Comparison of ENCODE assay signal across 19 cellular contexts in the genomic region with DNA sequence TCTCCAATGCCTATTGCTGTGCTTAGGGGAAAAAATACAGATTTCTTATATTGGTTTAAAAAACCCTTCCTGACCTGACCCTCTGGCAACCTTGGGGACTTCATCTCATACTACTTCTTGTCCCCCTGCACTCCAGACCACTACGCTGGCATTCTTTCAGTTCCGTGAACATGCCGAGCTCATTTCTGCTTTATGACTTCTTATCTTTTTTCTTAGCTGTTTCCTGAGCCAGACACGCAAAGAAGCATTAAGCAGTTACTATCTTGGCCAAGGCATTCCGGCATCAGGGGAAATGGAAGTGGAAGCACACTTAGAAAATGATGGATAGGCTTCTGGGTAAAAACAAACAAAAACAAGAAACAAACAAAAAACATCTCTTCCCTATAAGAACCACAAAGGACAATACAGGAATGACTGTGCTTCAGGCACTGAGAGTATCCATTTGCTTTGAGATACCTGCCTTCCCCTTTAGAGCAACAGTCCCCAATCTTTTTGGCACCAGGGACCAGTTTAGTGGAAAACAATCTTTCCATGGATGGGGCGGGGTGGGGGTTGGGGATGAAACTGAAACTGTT. TPM values are rescaled to one million over a fixed set of nuclear protein-coding genes. Genes with fewer than 3 reads are reported as not detected.
A peak's percentile ranks its signal among the peaks of the same experiment; 100 is the strongest.
DNase-seq lines count a peak whose midpoint lies in the region; ATAC-seq and TF ChIP-seq lines count a peak whose summit lies in the region.
"Had no signal": no experiment of that assay in that cellular context is flagged by ENCODE, and none has a peak within 500 bp of the region (broad histone marks: within the 10 kb centered on the region; RNA-seq: fewer than 3 reads in every experiment).

No MANE protein-coding gene starts in this region.

- H2AFZ ChIP-seq in mesenchymal stem cell (ENCODE audit: low read depth, low read length), result no peak overlapping the region

- H3K4me3 ChIP-seq in mesenchymal stem cell (ENCODE audit: insufficient read depth in 1 of 2, low read depth in 1 of 2, low read length in 2 of 2) (no peak overlapping the region), H7 (ENCODE audit: insufficient read depth, low read depth, low read length) (no peak overlapping the region)
- H3K4me3 ChIP-seq: K562, right atrium auricular region, suprapubic skin had no signal

- H4K8ac ChIP-seq in mesenchymal stem cell (ENCODE audit: low read length), result no peak overlapping the region

- no peaks in the 10 kb centered on the region for H3K9me3 Mint-ChIP-seq in activated naive CD8-positive, alpha-beta T cell treated with anti-CD3 and anti-CD28 coated beads, Interleukin-2, amount 50 U/mL, for 24 hours
- H3K9me3 Mint-ChIP-seq: WTC11 had no signal

- H3K14ac ChIP-seq in mesenchymal stem cell (ENCODE audit: low read length in 2 of 2), result no peak overlapping the region

- H3K4me1 ChIP-seq in mesenchymal stem cell (ENCODE audit: control insufficient read depth, insufficient read depth, low read depth, low read length), result no peaks in the 10 kb centered on the region

- H3K9ac ChIP-seq in mesenchymal stem cell (ENCODE audit: low read length), result peak overlapping the region; percentile 44

- no peak overlapping the region for H2BK120ac ChIP-seq in mesenchymal stem cell (ENCODE audit: low read depth, low read length)

- H2BK15ac ChIP-seq in mesenchymal stem cell (ENCODE audit: low read depth, poor library complexity, severe bottlenecking), result no peak overlapping the region

- H3K23ac ChIP-seq in mesenchymal stem cell (ENCODE audit: low read length in 2 of 2), result no peak overlapping the region

- peaks cover 5% of the 10 kb centered on the region for H3K79me1 ChIP-seq in mesenchymal stem cell (replicated peaks; ENCODE audit: low read length, poor library complexity, severe bottlenecking)

- H4K91ac ChIP-seq in mesenchymal stem cell (ENCODE audit: low read length), result no peak overlapping the region

- ATAC-seq in activated naive CD8-positive, alpha-beta T cell treated with anti-CD3 and anti-CD28 coated beads, Interleukin-2, amount 50 U/mL, for 24 hours, result no peak
- ATAC-seq in GM18870 (IDR thresholded peaks at IDR 0.05; ENCODE audit: unreplicated experiment) (no peak), T-helper 17 cell (no peak)
- ATAC-seq: K562, WTC11 had no signal

- no peak overlapping the region for H2BK5ac ChIP-seq in mesenchymal stem cell (ENCODE audit: low read depth, low read length, poor library complexity, severe bottlenecking)

- peak overlapping the region; percentile 40 for H3K27ac Mint-ChIP-seq in activated naive CD8-positive, alpha-beta T cell treated with anti-CD3 and anti-CD28 coated beads, Interleukin-2, amount 50 U/mL, for 24 hours
- H3K27ac Mint-ChIP-seq in T-helper 17 cell, result no peak overlapping the region
- H3K27ac Mint-ChIP-seq: WTC11 had no signal

- peaks cover 2% of the 10 kb centered on the region for H3K27me3 Mint-ChIP-seq in activated naive CD8-positive, alpha-beta T cell treated with anti-CD3 and anti-CD28 coated beads, Interleukin-2, amount 50 U/mL, for 24 hours
- H3K27me3 Mint-ChIP-seq in T-helper 17 cell, result peaks cover 7% of the 10 kb centered on the region

- no peaks in the 10 kb centered on the region for H3K9me3 ChIP-seq in mesenchymal stem cell (ENCODE audit: control insufficient read depth, low read length)
- H3K9me3 ChIP-seq in T-helper 17 cell (ENCODE audit: control insufficient read depth, low read length, poor library complexity, severe bottlenecking), result no peaks in the 10 kb centered on the region
- H3K9me3 ChIP-seq: neutrophil, right atrium auricular region, suprapubic skin had no signal

- H3K36me3 Mint-ChIP-seq in activated naive CD8-positive, alpha-beta T cell treated with anti-CD3 and anti-CD28 coated beads, Interleukin-2, amount 50 U/mL, for 24 hours (ENCODE audit: low read depth), result no peaks in the 10 kb centered on the region
- H3K36me3 Mint-ChIP-seq in T-helper 17 cell (ENCODE audit: low read depth), result no peaks in the 10 kb centered on the region
- H3K36me3 Mint-ChIP-seq: WTC11 had no signal

- WGBS in mesenchymal stem cell, result 33% methylated on average over 6 of the region's 6 CpGs

- no peak overlapping the region for H2BK12ac ChIP-seq in mesenchymal stem cell (ENCODE audit: low read length in 2 of 2)

- H3K4me2 ChIP-seq in mesenchymal stem cell (ENCODE audit: low read length, poor library complexity, severe bottlenecking), result no peak overlapping the region

- no peak overlapping the region for H3K18ac ChIP-seq in mesenchymal stem cell (ENCODE audit: low read depth in 1 of 2, low read length in 2 of 2)

- TF ChIP-seq CTCF in GM13976 (IDR thresholded peaks at IDR 0.05; ENCODE audit: borderline replicate concordance, control extremely low read depth, extremely low read depth, insufficient read depth, missing control alignments), result no peak

- H3K4me1 Mint-ChIP-seq in activated naive CD8-positive, alpha-beta T cell treated with anti-CD3 and anti-CD28 coated beads, Interleukin-2, amount 50 U/mL, for 24 hours, result peaks cover 36% of the 10 kb centered on the region
- H3K4me1 Mint-ChIP-seq in T-helper 17 cell, result peaks cover 5% of the 10 kb centered on the region

- no peak overlapping the region for H2AK5ac ChIP-seq in mesenchymal stem cell (ENCODE audit: low read length, severe bottlenecking)

- in situ Hi-C loops in KBM-7 (cut with MboI; ENCODE audit: low pct_unique_long_range_greater_than_20kb, low sequenced_read_pairs), result no loop called here
- in situ Hi-C loops in GM13976 (cut with MboI; ENCODE audit: low sequenced_read_pairs, unreplicated experiment), result no loop called here

- H3K36me3 ChIP-seq in mesenchymal stem cell (ENCODE audit: control insufficient read depth in 1 of 2, insufficient read depth in 2 of 2, low read depth in 1 of 2, low read length in 2 of 2), result no peaks in the 10 kb centered on the region
- H3K36me3 ChIP-seq in H7 (replicated peaks; ENCODE audit: control insufficient read depth, insufficient read depth, low read length), result no peaks in the 10 kb centered on the region
- H3K36me3 ChIP-seq: neutrophil, right atrium auricular region, suprapubic skin had no signal

- H3K4ac ChIP-seq in mesenchymal stem cell (ENCODE audit: low read depth in 1 of 2, low read length in 2 of 2), result no peak overlapping the region

- H3K27me3 ChIP-seq in mesenchymal stem cell (ENCODE audit: control insufficient read depth in 1 of 2, insufficient read depth in 1 of 2, low read length in 2 of 2) (no peaks in the 10 kb centered on the region), H7 (ENCODE audit: control insufficient read depth, insufficient read depth, low read length) (no peaks in the 10 kb centered on the region)
- H3K27me3 ChIP-seq: neutrophil, right atrium auricular region, suprapubic skin had no signal

- peak; percentile 32 for DNase-seq in CD1c-positive myeloid dendritic cell (ENCODE audit: extremely low spot score)
- DNase-seq in KBM-7, result peak; percentile 89
- DNase-seq in activated naive CD8-positive, alpha-beta T cell treated with anti-CD3 and anti-CD28 coated beads, Interleukin-2, amount 50 U/mL, for 24 hours, result no peak
- peak; percentile 67 for DNase-seq in mesenchymal stem cell
- no peak for DNase-seq in GM13976 (ENCODE audit: low spot score)
- DNase-seq in H7, result no peak
- DNase-seq in T-helper 17 cell, result no peak
- DNase-seq: activated gamma-delta T cell treated with Interleukin-2 at 50 U/mL for 16 hours, head of caudate nucleus, islet precursor cell, midbrain, NCI-H1092 treated with DMSO at 0.1 percent for 48 hours, NCI-H774 had no signal

- H3K4me3 Mint-ChIP-seq in activated naive CD8-positive, alpha-beta T cell treated with anti-CD3 and anti-CD28 coated beads, Interleukin-2, amount 50 U/mL, for 24 hours, result no peak overlapping the region
- no peak overlapping the region for H3K4me3 Mint-ChIP-seq in T-helper 17 cell
- H3K4me3 Mint-ChIP-seq: WTC11 had no signal

- H3K27ac ChIP-seq in mesenchymal stem cell (ENCODE audit: low read length, poor library complexity, severe bottlenecking), result no peak overlapping the region
- H3K27ac ChIP-seq: neutrophil, right atrium auricular region, suprapubic skin had no signal

RNA-seq across cellular contexts. Expression of a gene that starts 4.4 kb away (rescaled TPM):
- polyA plus RNA-seq in mesenchymal stem cell (2013, experiment 1 of 2), result 12.3 TPM
- 11.5 TPM for polyA plus RNA-seq in mesenchymal stem cell (2013, experiment 2 of 2)
- total RNA-seq in H7 (2014; rRNA removed; shearing (Covaris generic)), result 9.1 and 9.9 TPM in 2 replicates
- total RNA-seq in T-helper 17 cell, result 10 to 100 TPM; 21.3 to 26.2 TPM

RNA-seq across cellular contexts. Expression of a gene that starts 26.7 kb away (rescaled TPM):
- not detected for polyA plus RNA-seq in mesenchymal stem cell (2013, experiment 1 of 2)
- polyA plus RNA-seq in mesenchymal stem cell (2013, experiment 2 of 2), result not detected
- 0.03 TPM in 1 of 2 replicates, not detected in the other for total RNA-seq in H7 (2014; rRNA removed; shearing (Covaris generic))
- total RNA-seq in T-helper 17 cell, result not detected
- total RNA-seq: K562, WTC11 had no signal

Comparison
In these comparisons a context has a peak if more than half of its experiments do, and no peak if none do; other contexts are left out.
1. DNase-seq: peak in CD1c-positive myeloid dendritic cell (single experiment), KBM-7 (single experiment) and mesenchymal stem cell (single experiment); none in activated naive CD8-positive, alpha-beta T cell treated with anti-CD3 and anti-CD28 coated beads, Interleukin-2, amount 50 U/mL, for 24 hours (single experiment), GM13976 (single experiment), H7 (single experiment) and T-helper 17 cell (0 of 3).